In the genomic region with DNA sequence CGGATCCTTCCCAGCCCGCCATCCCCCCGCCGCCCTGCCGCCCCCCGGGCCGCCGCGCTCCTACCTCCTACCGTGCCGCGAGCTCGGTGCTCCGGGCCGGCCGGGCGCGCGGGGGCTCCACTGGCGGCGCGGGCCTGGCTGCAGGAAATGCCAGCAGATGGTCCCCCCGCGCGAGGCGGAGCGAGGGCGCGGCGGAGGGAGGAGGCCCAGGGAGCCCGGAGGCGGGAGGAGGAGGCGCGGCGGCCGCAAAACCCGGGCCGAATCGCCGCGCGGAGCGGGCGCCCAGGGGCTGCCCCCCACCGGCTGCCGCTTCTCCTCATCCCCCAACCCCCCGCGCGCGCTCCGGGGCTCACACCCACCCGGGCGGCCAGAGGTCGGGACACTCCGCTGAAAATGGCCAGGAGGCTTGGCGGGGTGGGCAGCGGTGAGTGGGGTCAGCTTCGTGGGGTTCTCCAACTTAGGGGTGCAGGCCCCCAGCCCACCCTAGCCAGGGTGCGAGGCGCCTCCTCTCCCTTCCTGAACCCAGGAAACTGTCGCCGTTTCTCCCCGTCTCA, we compare ENCODE assay signal across 8 cellular contexts. TPM values are rescaled to one million over a fixed set of nuclear protein-coding genes. Genes with fewer than 3 reads are reported as not detected.
DNase-seq lines count a peak whose midpoint lies in the region; ATAC-seq and TF ChIP-seq lines count a peak whose summit lies in the region.

TSS of gene OSBPL5 (minus strand) at position 159 of the 554 bp plus-strand sequence. CDS start 36,162 bp downstream, outside the sequence.

- peaks cover 39% of the 10 kb centered on the region for H3K4me1 Mint-ChIP-seq in mesothelial cell of epicardium

- TF ChIP-seq POLR2A in erythroblast (IDR thresholded peaks at IDR 0.05; ENCODE audit: low read length): no peak

- H3K36me3 Mint-ChIP-seq in mesothelial cell of epicardium: no peaks in the 10 kb centered on the region

- H3K4me3 Mint-ChIP-seq in mesothelial cell of epicardium: peak within 1 kb of the TSS; percentile 72

- H3K27me3 Mint-ChIP-seq in mesothelial cell of epicardium (ENCODE audit: low read depth): peaks cover 34% of the 10 kb centered on the region

- no peaks in the 10 kb centered on the region for H3K9me3 Mint-ChIP-seq in mesothelial cell of epicardium

- ATAC-seq in GM18868 (IDR thresholded peaks at IDR 0.05; ENCODE audit: unreplicated experiment) (no peak), GM18867 (IDR thresholded peaks at IDR 0.05; ENCODE audit: unreplicated experiment) (no peak)

- TF ChIP-seq CTCF in mesothelial cell of epicardium (IDR thresholded peaks at IDR 0.05; ENCODE audit: unreplicated experiment): no peak

- H3K27ac Mint-ChIP-seq in mesothelial cell of epicardium: no peak within 1 kb of the TSS

- DNase-seq in EL (peak; percentile 75), NCI-H460 (ENCODE audit: extremely low read depth, low read depth) (peak; percentile 40), erythroblast (lab: John Stamatoyannopoulos, UW) (peak; percentile 71 to 76), mesothelial cell of epicardium (ENCODE audit: low spot score in 2 of 2, unreplicated experiment in 2 of 2) (peak; percentile 66 to 78)
- DNase-seq in activated T-cell treated with anti-CD3 and anti-CD28 coated beads, Interleukin-2, amount 50 U/mL, for 48 hours: peak; percentile 61 to 70
- DNase-seq in stimulated activated CD8-positive, alpha-beta memory T cell treated with anti-CD3 and anti-CD28 coated beads, Interleukin-2, amount 100 ng/mL, for 48 hours (ENCODE audit: low read depth in 2 of 2): peak; percentile 17 to 39

RNA-seq across cellular contexts. Expression of gene OSBPL5, which starts in this region (rescaled TPM):
- 80.6 and 84.9 TPM in 2 replicates for total RNA-seq in NCI-H460 (2014; rRNA removed; shearing (Covaris generic))
- 197 and 220 TPM in 2 replicates for polyA plus RNA-seq in NCI-H460 (2014; cell fraction: nucleus; rRNA removed)
- 31.6 to 37.1 TPM (median 34.4 TPM) in 3 replicates for total RNA-seq in mesothelial cell of epicardium
